In the genomic region with DNA sequence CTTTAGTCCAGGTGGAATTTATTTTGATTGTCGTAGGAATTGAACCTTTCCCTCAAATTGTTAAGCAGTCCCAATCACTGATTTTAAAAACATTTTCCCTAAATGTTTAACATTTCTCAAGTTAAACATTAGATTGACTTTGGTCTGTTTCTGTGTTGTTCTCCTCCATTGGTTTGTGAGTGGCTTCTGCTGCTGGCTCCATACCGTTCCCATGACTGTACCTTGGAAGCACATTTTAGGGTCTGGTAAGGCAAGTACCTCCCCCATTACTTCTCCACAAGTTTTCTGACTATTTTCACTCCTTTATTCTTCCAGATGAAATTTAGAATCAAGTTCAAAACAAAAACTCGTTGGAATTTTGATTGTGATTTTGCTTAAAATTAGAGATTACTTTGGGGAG, we compare ENCODE assay signal across 11 cellular contexts. TPM values are rescaled to one million over a fixed set of nuclear protein-coding genes. Genes with fewer than 3 reads are reported as not detected.
DNase-seq lines count a peak whose midpoint lies in the region; TF ChIP-seq lines count a peak whose summit lies in the region.
"Not testable (repeated sequence)": the region's sequence is repeated elsewhere in the genome, so short reads cannot be mapped to it uniquely, and the experiment has no call there.
"Had no signal": no experiment of that assay in that cellular context is flagged by ENCODE, and none has a peak within 500 bp of the region (broad histone marks: within the 10 kb centered on the region; RNA-seq: fewer than 3 reads in every experiment).

No MANE protein-coding gene starts in this region.

- H3K9me3 ChIP-seq in skeletal muscle satellite cell (replicated peaks; ENCODE audit: low read length): not testable (repeated sequence)

- H3K9ac ChIP-seq in skeletal muscle satellite cell (ENCODE audit: low read depth, low read length): not testable (repeated sequence)

- not testable (repeated sequence) for TF ChIP-seq CTCF in chondrocyte (IDR thresholded peaks at IDR 0.05); fibroblast of the aortic adventitia (IDR thresholded peaks at IDR 0.05; ENCODE audit: insufficient read depth, low read length)

- H3K36me3 Mint-ChIP-seq in activated CD4-positive, alpha-beta T cell treated with anti-CD3 and anti-CD28 coated beads, Interleukin-2, amount 10 ng/mL, durations not matched to agents 24 days and 14 days (ENCODE audit: low read depth): peaks cover 52% of the 10 kb centered on the region
- H3K36me3 Mint-ChIP-seq in chondrocyte (ENCODE audit: low read depth): peaks cover 30% of the 10 kb centered on the region

- H3K4me2 ChIP-seq in skeletal muscle satellite cell (ENCODE audit: low read length): peak overlapping the region; percentile 62

- not testable (repeated sequence) for H3K4me3 Mint-ChIP-seq in activated CD4-positive, alpha-beta T cell treated with anti-CD3 and anti-CD28 coated beads, Interleukin-2, amount 10 ng/mL, durations not matched to agents 24 days and 14 days; chondrocyte (ENCODE audit: unreplicated experiment)

- peaks cover 61% of the 10 kb centered on the region for H3K36me3 ChIP-seq in skeletal muscle satellite cell (ENCODE audit: insufficient read depth, low read length)

- H3K4me1 ChIP-seq in skeletal muscle satellite cell (ENCODE audit: control insufficient read depth, insufficient read depth, low read length): not testable (repeated sequence)

- H3K27me3 Mint-ChIP-seq in activated CD4-positive, alpha-beta T cell treated with anti-CD3 and anti-CD28 coated beads, Interleukin-2, amount 10 ng/mL, durations not matched to agents 24 days and 14 days; chondrocyte (ENCODE audit: low read depth): not testable (repeated sequence)

- H3K27me3 ChIP-seq in skeletal muscle satellite cell (ENCODE audit: control insufficient read depth, insufficient read depth, low read length): not testable (repeated sequence)

- DNase-seq in ELR (ENCODE audit: low read depth) (peak; percentile 26), LHCN-M2 (ENCODE audit: low read depth) (peak; percentile 50), fibroblast of the aortic adventitia (ENCODE audit: low read depth) (peak; percentile 17), kidney tubule cell (ENCODE audit: low spot score) (peak; percentile 83)
- peak; percentile 34 for DNase-seq in activated CD4-positive, alpha-beta T cell treated with anti-CD3 and anti-CD28 coated beads, Interleukin-2, amount 10 ng/mL, durations not matched to agents 24 days and 14 days
- DNase-seq in chondrocyte (ENCODE audit: low spot score): not testable (repeated sequence)

- H3K27ac Mint-ChIP-seq in activated CD4-positive, alpha-beta T cell treated with anti-CD3 and anti-CD28 coated beads, Interleukin-2, amount 10 ng/mL, durations not matched to agents 24 days and 14 days: not testable (repeated sequence)
- peak overlapping the region; percentile 70 for H3K27ac Mint-ChIP-seq in chondrocyte (ENCODE audit: unreplicated experiment)

- intact Hi-C loops in activated CD4-positive, alpha-beta T cell treated with anti-CD3 and anti-CD28 coated beads, Interleukin-2, amount 10 ng/mL, durations not matched to agents 24 days and 14 days (cut with micrococcal nuclease): not testable (repeated sequence)

- H3K4me3 ChIP-seq in fibroblast of the aortic adventitia (ENCODE audit: low read depth, low read length); skeletal muscle satellite cell (ENCODE audit: low read length): not testable (repeated sequence)

- not testable (repeated sequence) for H3K4me1 Mint-ChIP-seq in activated CD4-positive, alpha-beta T cell treated with anti-CD3 and anti-CD28 coated beads, Interleukin-2, amount 10 ng/mL, durations not matched to agents 24 days and 14 days
- peaks cover 10% of the 10 kb centered on the region for H3K4me1 Mint-ChIP-seq in chondrocyte (ENCODE audit: low read depth)

- H3K9me3 Mint-ChIP-seq in activated CD4-positive, alpha-beta T cell treated with anti-CD3 and anti-CD28 coated beads, Interleukin-2, amount 10 ng/mL, durations not matched to agents 24 days and 14 days; chondrocyte (ENCODE audit: low read depth): not testable (repeated sequence)

RNA-seq across cellular contexts. Expression of a gene that starts 12.0 kb away (rescaled TPM):
- total RNA-seq in LHCN-M2 (2014; rRNA removed) (4.2 and 5.3 TPM in 2 replicates), chondrocyte (6.4 to 10.0 TPM (median 9.1 TPM) in 3 replicates), fibroblast of the aortic adventitia (ENCODE audit: low replicate concordance) (4.4 and 6.4 TPM in 2 replicates)
- polyA plus RNA-seq in LHCN-M2 (2012): 3.7 TPM
- total RNA-seq in activated CD4-positive, alpha-beta T cell treated with anti-CD3 and anti-CD28 coated beads, Interleukin-2, amount 10 ng/mL, durations not matched to agents 24 days and 14 days: 5.1 and 6.7 TPM in 2 replicates
- total RNA-seq in skeletal muscle satellite cell (2012; rRNA removed): 3.9 and 4.1 TPM in 2 replicates

RNA-seq across cellular contexts. Expression of a gene that starts 15.5 kb away (rescaled TPM):
- total RNA-seq in LHCN-M2 (2014; rRNA removed) (not detected in 2 replicates), chondrocyte (not detected in 3 replicates), fibroblast of the aortic adventitia (ENCODE audit: low replicate concordance) (not detected in 2 replicates)
- polyA plus RNA-seq in LHCN-M2 (2012): 0.02 TPM
- total RNA-seq in activated CD4-positive, alpha-beta T cell treated with anti-CD3 and anti-CD28 coated beads, Interleukin-2, amount 10 ng/mL, durations not matched to agents 24 days and 14 days: not detected in 2 replicates
- not detected in 2 replicates for total RNA-seq in skeletal muscle satellite cell (2012; rRNA removed)
- total RNA-seq: Calu3; CD8-positive, alpha-beta T cell; M059J; PC-9 had no signal
